8 cellular contexts compared by ENCODE assay signal in genomic region chr1:42940851-42941639, GRCh38. TPM values are rescaled to one million over a fixed set of nuclear protein-coding genes. Genes with fewer than 3 reads are reported as not detected.
DNase-seq lines count a peak whose midpoint lies in the region; ATAC-seq lines count a peak whose summit lies in the region.

No MANE protein-coding gene starts in this region.

- peaks cover 47% of the 10 kb centered on the region for H3K36me3 Mint-ChIP-seq in activated naive CD8-positive, alpha-beta T cell treated with anti-CD3 and anti-CD28 coated beads, Interleukin-2, amount 10 ng/mL, durations not matched to agents 7 days and 5 days
- H3K36me3 Mint-ChIP-seq in immature natural killer cell, result peaks cover 21 to 40% (median 27%) of the 10 kb centered on the region in 3 donors

- H3K27ac ChIP-seq in ACC112 (ENCODE audit: low read depth, low read length) (peak overlapping the region; percentile 99), temporal lobe (ENCODE audit: low read depth, low read length) (peak overlapping the region; percentile 63)

- ATAC-seq in activated naive CD8-positive, alpha-beta T cell treated with anti-CD3 and anti-CD28 coated beads, Interleukin-2, amount 10 ng/mL, durations not matched to agents 7 days and 5 days (ENCODE audit: low read depth), result no peak
- no peak for ATAC-seq in GM21786 (IDR thresholded peaks at IDR 0.05; ENCODE audit: unreplicated experiment)

- POLR2A ChIA-PET in activated naive CD8-positive, alpha-beta T cell treated with anti-CD3 and anti-CD28 coated beads, Interleukin-2, amount 10 ng/mL, durations not matched to agents 7 days and 5 days (lab: Charles Lee), result interaction anchor here (0.9 to 4.5 kb wide), 4 partner anchors 9 to 259 kb away, joined by 3 to 33 read pairs (median 10); partner anchors contain the start of genes C1orf50 and YBX1

- peak overlapping the region; percentile 57 for H3K4me3 Mint-ChIP-seq in activated naive CD8-positive, alpha-beta T cell treated with anti-CD3 and anti-CD28 coated beads, Interleukin-2, amount 10 ng/mL, durations not matched to agents 7 days and 5 days
- peak overlapping the region; percentile 24 to 54 (median 44) for H3K4me3 Mint-ChIP-seq in immature natural killer cell

- peaks cover 95% of the 10 kb centered on the region for H3K4me1 ChIP-seq in ACC112 (ENCODE audit: control insufficient read depth, insufficient read depth, low read length, unreplicated experiment)

- no peaks in the 10 kb centered on the region for H3K27me3 Mint-ChIP-seq in activated naive CD8-positive, alpha-beta T cell treated with anti-CD3 and anti-CD28 coated beads, Interleukin-2, amount 10 ng/mL, durations not matched to agents 7 days and 5 days
- H3K27me3 Mint-ChIP-seq in immature natural killer cell (ENCODE audit: low read depth in 3 of 3), result peaks cover 2 to 24% (median 19%) of the 10 kb centered on the region in 3 donors

- DNase-seq in HS-5 (ENCODE audit: low read depth) (peak; percentile 96), immature natural killer cell (no peak)
- no peak for DNase-seq in activated naive CD8-positive, alpha-beta T cell treated with anti-CD3 and anti-CD28 coated beads, Interleukin-2, amount 10 ng/mL, durations not matched to agents 7 days and 5 days
- DNase-seq in stimulated activated CD4-positive, alpha-beta T cell treated with anti-CD3 and anti-CD28 coated beads, Interleukin-12 subunit alpha, Interleukin-12 subunit beta, amount 100 ng/mL, for 4 hours, result no peak
- DNase-seq in activated CD4-positive, alpha-beta T cell treated with anti-CD3 and anti-CD28 coated beads for 4 hours, result no peak

- H3K79me2 ChIP-seq in ACC112 (ENCODE audit: control insufficient read depth, insufficient read depth, low read length, unreplicated experiment), result peaks cover 57% of the 10 kb centered on the region

- H3K4me1 Mint-ChIP-seq in activated naive CD8-positive, alpha-beta T cell treated with anti-CD3 and anti-CD28 coated beads, Interleukin-2, amount 10 ng/mL, durations not matched to agents 7 days and 5 days, result peaks cover 89% of the 10 kb centered on the region
- H3K4me1 Mint-ChIP-seq in immature natural killer cell, result peaks cover 97 to 100% of the 10 kb centered on the region in 2 donors

- no peak overlapping the region for H2AFZ ChIP-seq in ACC112 (ENCODE audit: low read length, unreplicated experiment)

- H3K27me3 ChIP-seq in ACC112 (ENCODE audit: insufficient read depth, low read length), result no peaks in the 10 kb centered on the region

- H3K9me3 Mint-ChIP-seq in activated naive CD8-positive, alpha-beta T cell treated with anti-CD3 and anti-CD28 coated beads, Interleukin-2, amount 10 ng/mL, durations not matched to agents 7 days and 5 days, result no peaks in the 10 kb centered on the region
- no peaks in the 10 kb centered on the region for H3K9me3 Mint-ChIP-seq in immature natural killer cell

- H3K4me3 ChIP-seq in ACC112 (ENCODE audit: low read depth, low read length), result peak overlapping the region; percentile 44

- peak overlapping the region; percentile 80 for H3K27ac Mint-ChIP-seq in activated naive CD8-positive, alpha-beta T cell treated with anti-CD3 and anti-CD28 coated beads, Interleukin-2, amount 10 ng/mL, durations not matched to agents 7 days and 5 days
- H3K27ac Mint-ChIP-seq in immature natural killer cell, result peak overlapping the region; percentile 66 to 94 (median 80)

- H3K36me3 ChIP-seq in ACC112 (ENCODE audit: insufficient read depth, low read length), result peaks cover 11% of the 10 kb centered on the region; the same call in 1 of the 2 replicates

RNA-seq across cellular contexts. Expression of gene SLC2A1, which starts 17.6 kb away (rescaled TPM):
- total RNA-seq in activated naive CD8-positive, alpha-beta T cell treated with anti-CD3 and anti-CD28 coated beads, Interleukin-2, amount 10 ng/mL, durations not matched to agents 7 days and 5 days, result 10 to 100 TPM; 80.8 to 82.3 TPM
- 10 to 100 TPM; 39.1 to 55.0 (median 42.4) TPM for polyA plus RNA-seq in immature natural killer cell
- 44.0 TPM for total RNA-seq in temporal lobe
